1 cellular context compared by ENCODE assay signal in the genomic region with DNA sequence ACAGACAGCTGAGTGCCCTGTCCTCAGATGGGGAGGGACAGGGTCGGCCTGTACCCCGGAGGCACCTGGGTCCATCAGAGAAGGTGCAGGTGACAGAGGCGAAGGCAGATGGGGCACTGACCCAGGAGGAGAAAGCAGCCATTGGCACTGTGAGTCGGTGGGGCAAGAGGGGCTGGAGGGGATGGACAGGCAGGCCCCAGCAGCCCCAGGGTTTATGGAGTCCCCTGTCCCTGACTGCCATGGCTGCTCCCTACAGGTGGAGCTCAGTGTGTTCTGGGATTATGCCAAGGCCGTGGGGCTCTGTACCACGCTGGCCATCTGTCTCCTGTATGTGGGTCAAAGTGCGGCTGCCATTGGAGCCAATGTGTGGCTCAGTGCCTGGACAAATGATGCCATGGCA.
TF ChIP-seq lines count a peak whose summit lies in the region.

No MANE protein-coding gene starts in this region.

TF ChIP-seq in IMR-90, 13 proteins besides CTCF, POLR2A, EP300 and RAD21:
- TF ChIP-seq RCOR1 (IDR thresholded peaks at IDR 0.05; ENCODE audit: insufficient replicate concordance, low read length): no peak
- TF ChIP-seq, protein P1, sequence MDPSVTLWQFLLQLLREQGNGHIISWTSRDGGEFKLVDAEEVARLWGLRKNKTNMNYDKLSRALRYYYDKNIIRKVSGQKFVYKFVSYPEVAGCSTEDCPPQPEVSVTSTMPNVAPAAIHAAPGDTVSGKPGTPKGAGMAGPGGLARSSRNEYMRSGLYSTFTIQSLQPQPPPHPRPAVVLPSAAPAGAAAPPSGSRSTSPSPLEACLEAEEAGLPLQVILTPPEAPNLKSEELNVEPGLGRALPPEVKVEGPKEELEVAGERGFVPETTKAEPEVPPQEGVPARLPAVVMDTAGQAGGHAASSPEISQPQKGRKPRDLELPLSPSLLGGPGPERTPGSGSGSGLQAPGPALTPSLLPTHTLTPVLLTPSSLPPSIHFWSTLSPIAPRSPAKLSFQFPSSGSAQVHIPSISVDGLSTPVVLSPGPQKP (IDR thresholded peaks at IDR 0.05; ENCODE audit: borderline replicate concordance, low read depth, low read length): no peak
- no peak for TF ChIP-seq CHD1 (IDR thresholded peaks at IDR 0.05; ENCODE audit: low read depth, low read length)
- no peak for TF ChIP-seq SMC3 (IDR thresholded peaks at IDR 0.05; ENCODE audit: low read depth, low read length)
- TF ChIP-seq MAZ (IDR thresholded peaks at IDR 0.05; ENCODE audit: borderline replicate concordance, low read depth, low read length): no peak
- TF ChIP-seq CEBPB (IDR thresholded peaks at IDR 0.05; ENCODE audit: low read depth, low read length): no peak
- TF ChIP-seq, protein P2, sequence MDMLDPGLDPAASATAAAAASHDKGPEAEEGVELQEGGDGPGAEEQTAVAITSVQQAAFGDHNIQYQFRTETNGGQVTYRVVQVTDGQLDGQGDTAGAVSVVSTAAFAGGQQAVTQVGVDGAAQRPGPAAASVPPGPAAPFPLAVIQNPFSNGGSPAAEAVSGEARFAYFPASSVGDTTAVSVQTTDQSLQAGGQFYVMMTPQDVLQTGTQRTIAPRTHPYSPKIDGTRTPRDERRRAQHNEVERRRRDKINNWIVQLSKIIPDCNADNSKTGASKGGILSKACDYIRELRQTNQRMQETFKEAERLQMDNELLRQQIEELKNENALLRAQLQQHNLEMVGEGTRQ (IDR thresholded peaks at IDR 0.05; ENCODE audit: low read depth, low read length): no peak
- no peak for TF ChIP-seq MAFK (IDR thresholded peaks at IDR 0.05; ENCODE audit: low read depth, low read length)
- TF ChIP-seq RFX5 (IDR thresholded peaks at IDR 0.05; ENCODE audit: low read depth, low read length): no peak
- TF ChIP-seq MXI1 (IDR thresholded peaks at IDR 0.05; ENCODE audit: borderline replicate concordance, low read depth, low read length): no peak
- no peak for TF ChIP-seq BHLHE40 (IDR thresholded peaks at IDR 0.05; ENCODE audit: low read depth, low read length)
- no peak for TF ChIP-seq FOS (IDR thresholded peaks at IDR 0.05; ENCODE audit: low read depth, low read length)
- no peak for TF ChIP-seq NFE2L2 (IDR thresholded peaks at IDR 0.05; ENCODE audit: low read depth, low read length)
